In the genomic region with DNA sequence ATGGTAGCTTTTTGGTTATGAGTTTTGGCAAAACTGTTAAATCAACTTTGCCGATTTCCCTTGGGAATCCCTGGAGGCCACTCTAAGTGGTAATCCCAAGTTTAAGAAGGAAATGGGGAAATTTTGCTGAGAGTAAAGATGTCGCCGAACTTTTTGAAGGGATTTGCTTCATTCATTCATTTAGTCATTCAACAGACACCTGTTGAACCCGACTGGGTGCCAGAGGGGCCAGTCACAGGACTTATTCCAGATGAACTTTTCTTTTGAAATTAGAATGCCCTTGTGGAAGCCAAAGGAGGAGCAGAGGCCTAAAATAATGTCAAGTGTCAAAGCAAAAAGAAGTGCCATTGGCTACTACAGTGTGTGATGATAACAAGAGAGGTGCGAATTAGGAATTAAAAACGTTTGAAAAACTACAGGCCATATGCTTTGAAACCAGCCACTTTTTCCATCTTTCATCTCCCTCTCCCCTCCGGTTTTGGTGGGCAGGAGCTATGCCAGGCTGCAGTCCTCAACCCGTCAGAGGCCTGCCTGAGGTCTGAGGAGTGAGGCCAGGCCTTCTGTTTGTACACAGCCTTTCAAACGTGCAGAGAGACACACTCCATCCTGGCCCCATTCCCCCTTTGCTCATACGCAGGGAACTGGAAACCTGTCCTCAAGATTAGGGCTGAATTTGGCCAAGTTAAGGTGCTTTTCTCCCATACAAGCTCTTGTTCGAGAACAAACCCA, we compare ENCODE assay signal across 29 cellular contexts.
DNase-seq lines count a peak whose midpoint lies in the region; ATAC-seq lines count a peak whose summit lies in the region.
"Had no signal": no experiment of that assay in that cellular context is flagged by ENCODE, and none has a peak within 500 bp of the region (broad histone marks: within the 10 kb centered on the region; RNA-seq: fewer than 3 reads in every experiment).

No MANE protein-coding gene starts in this region.

- no peak overlapping the region for H3K27ac Mint-ChIP-seq in central memory CD8-positive, alpha-beta T cell (ENCODE audit: low read depth)
- no peak overlapping the region for H3K27ac Mint-ChIP-seq in naive thymus-derived CD4-positive, alpha-beta T cell
- H3K27ac Mint-ChIP-seq: progenitor cell of endocrine pancreas; stimulated activated naive CD8-positive, alpha-beta T cell treated with anti-CD3 and anti-CD28 coated beads, Interleukin-15, Interleukin-2, amounts not matched to agents 100 ng/mL and 50 ng/mL, for 24 hours had no signal

- POLR2A ChIA-PET in naive thymus-derived CD4-positive, alpha-beta T cell (lab: Charles Lee), result interaction anchor here (0.6 to 1.6 kb wide), 2 partner anchors 239 to 305 kb away, joined by 3 to 4 read pairs; no protein-coding TSS in a partner anchor

- H3K9me3 ChIP-seq in BLaER1, result peaks cover 22% of the 10 kb centered on the region
- no peaks in the 10 kb centered on the region for H3K9me3 ChIP-seq in naive thymus-derived CD4-positive, alpha-beta T cell (ENCODE audit: control insufficient read depth in 2 of 3, low read length in 3 of 3)
- H3K9me3 ChIP-seq: BE2C, Caco-2, left lung, thyroid gland, vagina had no signal

- H3K4me3 Mint-ChIP-seq in central memory CD8-positive, alpha-beta T cell, result peak overlapping the region; percentile 71
- H3K4me3 Mint-ChIP-seq in naive thymus-derived CD4-positive, alpha-beta T cell, result peak overlapping the region; percentile 2 to 85 (median 52)
- H3K4me3 Mint-ChIP-seq: activated T-cell treated with anti-CD3 and anti-CD28 coated beads, Interleukin-2, amount 50 U/mL, for 4 hours; stimulated activated naive CD8-positive, alpha-beta T cell treated with anti-CD3 and anti-CD28 coated beads, Interleukin-15, Interleukin-2, amounts not matched to agents 100 ng/mL and 50 ng/mL, for 24 hours had no signal

- no peaks in the 10 kb centered on the region for H3K36me3 ChIP-seq in BLaER1
- no peaks in the 10 kb centered on the region for H3K36me3 ChIP-seq in naive thymus-derived CD4-positive, alpha-beta T cell (ENCODE audit: control insufficient read depth in 2 of 3, insufficient read depth in 3 of 3, low read length in 3 of 3)
- H3K36me3 ChIP-seq: BE2C, left lung, thyroid gland, vagina had no signal

- CTCF ChIA-PET in naive thymus-derived CD4-positive, alpha-beta T cell (lab: Charles Lee), result interaction anchor here (1.0 kb wide), 1 partner anchor 618 kb away, joined by 3 read pairs; no protein-coding TSS in a partner anchor

- intact Hi-C loops in naive thymus-derived CD4-positive, alpha-beta T cell (cut with micrococcal nuclease), result loop anchor here in 1 of 2 donors (5.0 to 10.0 kb wide), 2 partner anchors 65 to 452 kb away; no protein-coding TSS in a partner anchor

- in situ Hi-C loops in G401 (cut with HindIII; ENCODE audit: low sequenced_read_pairs), result no loop called here

- DNase-seq in G401 (ENCODE audit: low spot score) (peak; percentile 68), substantia nigra (lab: John Stamatoyannopoulos, UW) (no peak), GF-D8 (lab: John Stamatoyannopoulos, UW) (no peak)
- DNase-seq in central memory CD8-positive, alpha-beta T cell (ENCODE audit: low spot score in 2 of 2), result no peak
- DNase-seq in naive thymus-derived CD4-positive, alpha-beta T cell, result no peak
- DNase-seq: activated CD4-positive, CD25-positive, alpha-beta regulatory T cell; activated naive CD4-positive, alpha-beta T cell treated with Interleukin-2 at 50 U/mL for 16 hours; activated T-cell treated with anti-CD3 and anti-CD28 coated beads, Interleukin-2, amount 50 U/mL, for 4 hours; BE2C; Caco-2; DMS79 treated with DMSO at 0.1 percent for 48 hours; Karpas-422; left lung; mesenchymal stem cell; NCI-H1417; NCI-H2029; NCI-H2227 treated with DMSO at 0.1 percent for 48 hours; OCI-M1; stimulated activated CD8-positive, alpha-beta memory T cell treated with anti-CD3 and anti-CD28 coated beads, Interleukin-4, amount 100 ng/mL, for 48 hours; thyroid gland had no signal

- peaks cover 71% of the 10 kb centered on the region for H3K27me3 Mint-ChIP-seq in central memory CD8-positive, alpha-beta T cell
- H3K27me3 Mint-ChIP-seq in naive thymus-derived CD4-positive, alpha-beta T cell, result peaks cover 57 to 75% (median 64%) of the 10 kb centered on the region in 5 donors

- peaks cover 33% of the 10 kb centered on the region for H3K4me1 Mint-ChIP-seq in central memory CD8-positive, alpha-beta T cell
- H3K4me1 Mint-ChIP-seq in naive thymus-derived CD4-positive, alpha-beta T cell, result peaks cover 7 to 24% (median 16%) of the 10 kb centered on the region in 7 donors

- H4K20me1 ChIP-seq in BLaER1, result no peaks in the 10 kb centered on the region

- H3K27ac ChIP-seq in BLaER1 (no peak overlapping the region), substantia nigra (ENCODE audit: low read depth, low read length, poor library complexity, severe bottlenecking) (no peak overlapping the region)
- no peak overlapping the region for H3K27ac ChIP-seq in naive thymus-derived CD4-positive, alpha-beta T cell (ENCODE audit: low read depth, low read length)
- H3K27ac ChIP-seq: coronary artery, left lung, RWPE1, thyroid gland, vagina had no signal

- H3K4me1 ChIP-seq in BLaER1, result no peaks in the 10 kb centered on the region
- H3K4me1 ChIP-seq in naive thymus-derived CD4-positive, alpha-beta T cell (ENCODE audit: control insufficient read depth in 2 of 2, insufficient read depth in 2 of 2, low read length in 2 of 2), result peaks cover 7% of the 10 kb centered on the region in 2 donors
- H3K4me1 ChIP-seq: BE2C, Caco-2 had no signal

- H3K4me2 ChIP-seq in BLaER1, result no peak overlapping the region

- no peaks in the 10 kb centered on the region for H3K36me3 Mint-ChIP-seq in central memory CD8-positive, alpha-beta T cell (ENCODE audit: insufficient read depth)
- H3K36me3 Mint-ChIP-seq in naive thymus-derived CD4-positive, alpha-beta T cell, result peaks cover 0 to 11% (median 0%) of the 10 kb centered on the region in 5 donors

- H3K4me3 ChIP-seq in BLaER1, result 0 out of 2 replicates have a peak overlapping the region, but pooled peaks have one; percentile 41
- H3K4me3 ChIP-seq in naive thymus-derived CD4-positive, alpha-beta T cell (ENCODE audit: low read length), result no peak overlapping the region
- H3K4me3 ChIP-seq: left lung, thyroid gland had no signal

- H3K27me3 ChIP-seq in BLaER1, result peaks cover 44% of the 10 kb centered on the region
- peaks cover 6 to 28% of the 10 kb centered on the region in 2 donors for H3K27me3 ChIP-seq in naive thymus-derived CD4-positive, alpha-beta T cell (ENCODE audit: control insufficient read depth in 2 of 2, insufficient read depth in 2 of 2, low read length in 2 of 2)
- H3K27me3 ChIP-seq: BE2C, vagina had no signal

- ATAC-seq in central memory CD8-positive, alpha-beta T cell (replicated peaks; ENCODE audit: extremely low read depth, poor library complexity, severe bottlenecking), result no peak
- ATAC-seq in naive thymus-derived CD4-positive, alpha-beta T cell, result no peak
- ATAC-seq in GM18868 (IDR thresholded peaks at IDR 0.05; ENCODE audit: unreplicated experiment) (no peak), HG02759 (IDR thresholded peaks at IDR 0.05; ENCODE audit: unreplicated experiment) (no peak)
- ATAC-seq: HepG2, left lung had no signal

- H3K9me3 Mint-ChIP-seq in central memory CD8-positive, alpha-beta T cell, result no peaks in the 10 kb centered on the region
- H3K9me3 Mint-ChIP-seq in naive thymus-derived CD4-positive, alpha-beta T cell, result peaks cover 0 to 1% (median 0%) of the 10 kb centered on the region in 11 donors
- H3K9me3 Mint-ChIP-seq: activated T-cell treated with anti-CD3 and anti-CD28 coated beads, Interleukin-2, amount 50 U/mL, for 4 hours; stimulated activated naive CD8-positive, alpha-beta T cell treated with anti-CD3 and anti-CD28 coated beads, Interleukin-15, Interleukin-2, amounts not matched to agents 100 ng/mL and 50 ng/mL, for 24 hours had no signal

- H3K9ac ChIP-seq in BLaER1, result no peak overlapping the region
